In genomic region chr5:51652980-51653379, GRCh38 we compare ENCODE assay signal across 24 cellular contexts.
DNase-seq lines count a peak whose midpoint lies in the region; TF ChIP-seq lines count a peak whose summit lies in the region.
"Had no signal": no experiment of that assay in that cellular context is flagged by ENCODE, and none has a peak within 500 bp of the region (broad histone marks: within the 10 kb centered on the region; RNA-seq: fewer than 3 reads in every experiment).

No MANE protein-coding gene starts in this region.

- CTCF ChIA-PET in Calu3 (lab: Charles Lee): no interaction called here
- CTCF ChIA-PET in CD4-positive, alpha-beta memory T cell (lab: Charles Lee; ENCODE audit: partially characterized antibody): no interaction called here

- H3K27ac Mint-ChIP-seq in Calu3 (ENCODE audit: unreplicated experiment) (peak overlapping the region; percentile 30), type B pancreatic cell (no peak overlapping the region)
- H3K27ac Mint-ChIP-seq in CD4-positive, alpha-beta memory T cell: no peak overlapping the region
- H3K27ac Mint-ChIP-seq: activated naive CD4-positive, alpha-beta T cell treated with anti-CD3 and anti-CD28 coated beads for 36 hours; T-helper 17 cell had no signal

- peak; percentile 28 for DNase-seq in Calu3
- peak; percentile 25 for DNase-seq in HS-5 (ENCODE audit: low read depth)
- peak; percentile 16 for DNase-seq in astrocyte of the spinal cord (ENCODE audit: low read depth, low spot score)
- DNase-seq in kidney epithelial cell (ENCODE audit: low read depth): peak; percentile 45
- no peak for DNase-seq in CD4-positive, alpha-beta memory T cell
- no peak for DNase-seq in type B pancreatic cell (ENCODE audit: extremely low spot score, unreplicated experiment)
- DNase-seq in stimulated activated CD4-positive, alpha-beta T cell treated with anti-CD3 and anti-CD28 coated beads, Interleukin-4, amount 100 ng/mL, for 4 hours: no peak
- no peak for DNase-seq in smooth muscle cell (lab: John Stamatoyannopoulos, UW; ENCODE audit: unreplicated experiment)
- DNase-seq: activated CD4-positive, alpha-beta T cell treated with anti-CD3 and anti-CD28 coated beads, Interleukin-2, amount 50 U/mL, for 48 hours; activated naive CD4-positive, alpha-beta T cell treated with anti-CD3 and anti-CD28 coated beads for 36 hours; aorta; DMS153; hippocampal formation; left colon; NCI-H1417 treated with DMSO at 0.1 percent for 48 hours; NCI-H69; SHP77 treated with DMSO at 0.1 percent for 48 hours; stimulated activated CD4-positive, alpha-beta T cell treated with anti-CD3 and anti-CD28 coated beads, Interleukin-4, amount 100 ng/mL, for 24 hours; T-helper 17 cell; WERI-Rb-1 had no signal

- no peak overlapping the region for H3K27ac ChIP-seq in CD4-positive, alpha-beta memory T cell (ENCODE audit: low read depth, low read length)
- H3K27ac ChIP-seq in smooth muscle cell (ENCODE audit: low read depth): no peak overlapping the region
- H3K27ac ChIP-seq: A549; BLaER1 treated with 17β-estradiol and CSF1 and Interleukin-3, amounts not matched to agents 10 nM and 100 nM; prostate gland; WERI-Rb-1 had no signal

- no peaks in the 10 kb centered on the region for H4K20me1 ChIP-seq in smooth muscle cell (ENCODE audit: low read depth)
- H4K20me1 ChIP-seq: BLaER1 treated with 17β-estradiol and CSF1 and Interleukin-3, amounts not matched to agents 10 nM and 100 nM had no signal

- intact Hi-C loops in Calu3 (cut with micrococcal nuclease; ENCODE audit: unreplicated experiment): loop anchor here (10.0 kb wide), 1 partner anchor 268 kb away; the partner anchor contains the start of gene ISL1
- intact Hi-C loops in CD4-positive, alpha-beta memory T cell (cut with micrococcal nuclease): no loop called here

- H3K4me1 Mint-ChIP-seq in Calu3 (ENCODE audit: low read depth, unreplicated experiment) (peaks cover 37% of the 10 kb centered on the region), type B pancreatic cell (ENCODE audit: unreplicated experiment) (no peaks in the 10 kb centered on the region)
- H3K4me1 Mint-ChIP-seq in CD4-positive, alpha-beta memory T cell: no peaks in the 10 kb centered on the region
- H3K4me1 Mint-ChIP-seq: T-helper 17 cell had no signal

- H3K36me3 Mint-ChIP-seq in Calu3 (ENCODE audit: insufficient read depth, unreplicated experiment) (no peaks in the 10 kb centered on the region), type B pancreatic cell (no peaks in the 10 kb centered on the region)
- no peaks in the 10 kb centered on the region for H3K36me3 Mint-ChIP-seq in CD4-positive, alpha-beta memory T cell

- no peaks in the 10 kb centered on the region for H3K36me3 ChIP-seq in kidney epithelial cell (ENCODE audit: control insufficient read depth, insufficient read depth, low read length)
- H3K36me3 ChIP-seq in CD4-positive, alpha-beta memory T cell (ENCODE audit: insufficient read depth, low read length): no peaks in the 10 kb centered on the region
- H3K36me3 ChIP-seq in smooth muscle cell (ENCODE audit: low read depth): no peaks in the 10 kb centered on the region
- H3K36me3 ChIP-seq: BLaER1 treated with 17β-estradiol and CSF1 and Interleukin-3, amounts not matched to agents 10 nM and 100 nM; prostate gland; WERI-Rb-1 had no signal

- WGBS in smooth muscle cell (ENCODE audit: low lambda C conversion rate): 61% methylated on average over 2 of the region's 2 CpGs

- H3K4me3 Mint-ChIP-seq in Calu3 (ENCODE audit: low read depth, unreplicated experiment) (no peak overlapping the region), type B pancreatic cell (no peak overlapping the region)
- H3K4me3 Mint-ChIP-seq in CD4-positive, alpha-beta memory T cell: no peak overlapping the region
- H3K4me3 Mint-ChIP-seq: activated naive CD4-positive, alpha-beta T cell treated with anti-CD3 and anti-CD28 coated beads for 36 hours; neural crest cell; T-helper 17 cell had no signal

- H3K9me3 Mint-ChIP-seq in Calu3 (ENCODE audit: low read depth, unreplicated experiment) (no peaks in the 10 kb centered on the region), type B pancreatic cell (no peaks in the 10 kb centered on the region)
- peaks cover 0 to 15% (median 7%) of the 10 kb centered on the region in 8 donors for H3K9me3 Mint-ChIP-seq in CD4-positive, alpha-beta memory T cell
- H3K9me3 Mint-ChIP-seq: activated naive CD4-positive, alpha-beta T cell treated with anti-CD3 and anti-CD28 coated beads for 36 hours; neural crest cell had no signal

- H3F3A ChIP-seq in smooth muscle cell (ENCODE audit: low read depth): no peaks in the 10 kb centered on the region

- no peaks in the 10 kb centered on the region for H3K9me3 ChIP-seq in CD4-positive, alpha-beta memory T cell (ENCODE audit: control insufficient read depth in 1 of 2, low read length in 2 of 2)
- H3K9me3 ChIP-seq in smooth muscle cell (replicated peaks; ENCODE audit: low read depth): no peaks in the 10 kb centered on the region
- H3K9me3 ChIP-seq: A549; BLaER1 treated with 17β-estradiol and CSF1 and Interleukin-3, amounts not matched to agents 10 nM and 100 nM; prostate gland had no signal

- no peaks in the 10 kb centered on the region for H3K79me2 ChIP-seq in smooth muscle cell (ENCODE audit: low read depth)

- no peak overlapping the region for H3K4me2 ChIP-seq in smooth muscle cell
- H3K4me2 ChIP-seq: A549; BLaER1 treated with 17β-estradiol and CSF1 and Interleukin-3, amounts not matched to agents 10 nM and 100 nM had no signal

- POLR2A ChIA-PET in CD4-positive, alpha-beta memory T cell (lab: Charles Lee; ENCODE audit: partially characterized antibody): no interaction called here

- H3K4me1 ChIP-seq in CD4-positive, alpha-beta memory T cell (ENCODE audit: insufficient read depth, low read length): no peaks in the 10 kb centered on the region
- H3K4me1 ChIP-seq in smooth muscle cell (ENCODE audit: low read depth): peaks cover 7% of the 10 kb centered on the region
- H3K4me1 ChIP-seq: A549; BLaER1 treated with 17β-estradiol and CSF1 and Interleukin-3, amounts not matched to agents 10 nM and 100 nM; prostate gland had no signal

- in situ Hi-C loops in astrocyte of the spinal cord (cut with HindIII; ENCODE audit: low sequenced_read_pairs): no loop called here

- H3K9ac ChIP-seq in smooth muscle cell (ENCODE audit: low read depth): no peak overlapping the region
- H3K9ac ChIP-seq: BLaER1 treated with 17β-estradiol and CSF1 and Interleukin-3, amounts not matched to agents 10 nM and 100 nM had no signal

- H2AFZ ChIP-seq in smooth muscle cell (ENCODE audit: low read depth): no peak overlapping the region

- TF ChIP-seq CTCF in Calu3 (IDR thresholded peaks at IDR 0.05; ENCODE audit: unreplicated experiment): no peak
- no peak for TF ChIP-seq CTCF in astrocyte of the spinal cord (IDR thresholded peaks at IDR 0.05; ENCODE audit: low read depth, low read length)
- TF ChIP-seq CTCF in kidney epithelial cell (IDR thresholded peaks at IDR 0.05; ENCODE audit: insufficient read depth, low read length, poor library complexity, severe bottlenecking): no peak
- TF ChIP-seq CTCF in type B pancreatic cell (conservative IDR thresholded peaks at IDR 0.05): no peak
- no peak for TF ChIP-seq CTCF in smooth muscle cell (IDR thresholded peaks at IDR 0.05; ENCODE audit: borderline replicate concordance, insufficient read depth, poor library complexity, severe bottlenecking)

- H3K27me3 ChIP-seq in kidney epithelial cell (ENCODE audit: control insufficient read depth, insufficient read depth, low read length) (no peaks in the 10 kb centered on the region), smooth muscle cell (ENCODE audit: low read depth) (no peaks in the 10 kb centered on the region)
- H3K27me3 ChIP-seq in CD4-positive, alpha-beta memory T cell (ENCODE audit: insufficient read depth, low read length): no peaks in the 10 kb centered on the region
- H3K27me3 ChIP-seq: BLaER1 treated with 17β-estradiol and CSF1 and Interleukin-3, amounts not matched to agents 10 nM and 100 nM had no signal

- H3K27me3 Mint-ChIP-seq in Calu3 (ENCODE audit: unreplicated experiment): no peaks in the 10 kb centered on the region
- H3K27me3 Mint-ChIP-seq in CD4-positive, alpha-beta memory T cell: no peaks in the 10 kb centered on the region
- H3K27me3 Mint-ChIP-seq in type B pancreatic cell: no peaks in the 10 kb centered on the region
- H3K27me3 Mint-ChIP-seq: T-helper 17 cell had no signal

- BruUV-seq in Calu3 (replicated peaks; lab: Mats Ljungman, UMichigan): no TSS peak

- H3K4me3 ChIP-seq in astrocyte of the spinal cord (ENCODE audit: low read depth, low read length) (no peak overlapping the region), kidney epithelial cell (ENCODE audit: low read depth, low read length) (no peak overlapping the region), smooth muscle cell (no peak overlapping the region)
- H3K4me3 ChIP-seq in CD4-positive, alpha-beta memory T cell (ENCODE audit: low read length in 2 of 2): no peak overlapping the region
- H3K4me3 ChIP-seq: A549; BLaER1 treated with 17β-estradiol and CSF1 and Interleukin-3, amounts not matched to agents 10 nM and 100 nM; prostate gland had no signal

Comparison
In these comparisons a context has a peak if more than half of its experiments do, and no peak if none do; other contexts are left out.
1. DNase-seq: peak in Calu3 (single experiment), HS-5 (single experiment), astrocyte of the spinal cord (single experiment) and kidney epithelial cell (single experiment); none in CD4-positive, alpha-beta memory T cell (0 of 5), type B pancreatic cell (single experiment), stimulated activated CD4-positive, alpha-beta T cell treated with anti-CD3 and anti-CD28 coated beads, Interleukin-4, amount 100 ng/mL, for 4 hours (0 of 2) and smooth muscle cell (single experiment).